9 cellular contexts compared by ENCODE assay signal in genomic region chr3:81743096-81744025, GRCh38. TPM values are rescaled to one million over a fixed set of nuclear protein-coding genes. Genes with fewer than 3 reads are reported as not detected.
DNase-seq lines count a peak whose midpoint lies in the region; ATAC-seq, FAIRE-seq and TF ChIP-seq lines count a peak whose summit lies in the region.
"Had no signal": no experiment of that assay in that cellular context is flagged by ENCODE, and none has a peak within 500 bp of the region (broad histone marks: within the 10 kb centered on the region; RNA-seq: fewer than 3 reads in every experiment).

No MANE protein-coding gene starts in this region.

- H3K9me1 ChIP-seq in K562 (ENCODE audit: control insufficient read depth, insufficient read depth, low read length), result no peaks in the 10 kb centered on the region

- H3K9me3 ChIP-seq in HUES64 (ENCODE audit: insufficient read depth, low read depth, low read length) (no peaks in the 10 kb centered on the region), K562 (replicated peaks; ENCODE audit: control insufficient read depth, insufficient read depth, low read depth, low read length) (no peaks in the 10 kb centered on the region), kidney (ENCODE audit: control insufficient read depth in 1 of 2, low read length in 2 of 2) (no peaks in the 10 kb centered on the region), tibial nerve (no peaks in the 10 kb centered on the region)

- H3K36me3 ChIP-seq in HUES64 (ENCODE audit: insufficient read depth, low read length), result no peaks in the 10 kb centered on the region
- H3K36me3 ChIP-seq in K562 (ENCODE audit: control insufficient read depth, insufficient read depth, low read length), result no peaks in the 10 kb centered on the region
- no peaks in the 10 kb centered on the region for H3K36me3 ChIP-seq in kidney (ENCODE audit: control insufficient read depth in 1 of 2, insufficient read depth in 2 of 2, low read length in 2 of 2)
- no peaks in the 10 kb centered on the region for H3K36me3 ChIP-seq in tibial nerve

- peaks cover 0 to 7% (median 1%) of the 10 kb centered on the region in 4 donors for H3K4me1 Mint-ChIP-seq in naive thymus-derived CD8-positive, alpha-beta T cell

- no peak overlapping the region for H3K4me3 ChIP-seq in HUES64 (ENCODE audit: low read length)
- H3K4me3 ChIP-seq in K562, result no peak overlapping the region
- H3K4me3 ChIP-seq in kidney (ENCODE audit: low read length in 2 of 2), result no peak overlapping the region
- no peak overlapping the region for H3K4me3 ChIP-seq in tibial nerve

- CTCF ChIA-PET in K562 (lab: Yijun Ruan, JAX; ENCODE audit: low intra/inter-chr PET ratio), result interaction anchor here (0.6 kb wide), 1 partner anchor 29 kb away, joined by 3 read pairs; no protein-coding TSS in a partner anchor

- H3K36me3 Mint-ChIP-seq in naive thymus-derived CD8-positive, alpha-beta T cell, result peaks cover 6 to 10% (median 7%) of the 10 kb centered on the region in 3 donors

- TF ChIP-seq POLR2A in K562 (conservative IDR thresholded peaks at IDR 0.05) (no peak), tibial nerve (IDR thresholded peaks at IDR 0.05) (no peak)

- peak; percentile 22 to 80 (median 46) for DNase-seq in K562 (ENCODE audit: extremely low read depth in 1 of 4, low spot score in 3 of 4)
- no peak for DNase-seq in kidney
- DNase-seq in tibial nerve (ENCODE audit: low spot score in 2 of 2), result peak in 1 of 2 donors; percentile 52
- no peak for DNase-seq in activated CD4-positive, alpha-beta T cell treated with anti-CD3 and anti-CD28 coated beads, Interleukin-2, amount 50 U/mL, for 4 hours
- DNase-seq in activated CD4-positive, CD25-positive, alpha-beta regulatory T cell treated with anti-CD3 and anti-CD28 coated beads, Interleukin-2, amount 50 U/mL, for 72 hours, result no peak
- DNase-seq in naive thymus-derived CD8-positive, alpha-beta T cell, result no peak

- 0 out of 3 replicates have a peak, but pooled peaks cover 10% of the 10 kb centered on the region for H3K79me2 ChIP-seq in K562 (ENCODE audit: control insufficient read depth, insufficient read depth, low read length)

- no peak for TF ChIP-seq CTCF in K562 (IDR thresholded peaks at IDR 0.05 in 2 of 3, conservative IDR thresholded peaks at IDR 0.05 in 1 of 3; ENCODE audit: insufficient read depth in 2 of 3, low read depth in 1 of 3, low read length in 3 of 3)
- TF ChIP-seq CTCF in kidney (IDR thresholded peaks at IDR 0.05; ENCODE audit: borderline replicate concordance, extremely low read depth, insufficient read depth), result no peak
- TF ChIP-seq CTCF in tibial nerve (IDR thresholded peaks at IDR 0.05), result no peak

- FAIRE-seq in K562 (lab: Jason Lieb, UNC) (peak; percentile 80), kidney (lab: Jason Lieb, UNC) (peak; percentile 91)

- peaks cover 0 to 4% (median 0%) of the 10 kb centered on the region in 9 donors for H3K9me3 Mint-ChIP-seq in naive thymus-derived CD8-positive, alpha-beta T cell
- H3K9me3 Mint-ChIP-seq: activated CD4-positive, alpha-beta T cell treated with anti-CD3 and anti-CD28 coated beads, Interleukin-2, amount 10 ng/mL, durations not matched to agents 24 days and 14 days had no signal

- H3K27me3 ChIP-seq in HUES64 (ENCODE audit: insufficient read depth, low read length) (no peaks in the 10 kb centered on the region), K562 (ENCODE audit: control insufficient read depth in 2 of 2, insufficient read depth in 2 of 2, low read length in 2 of 2) (no peaks in the 10 kb centered on the region), tibial nerve (no peaks in the 10 kb centered on the region)

- no peak for TF ChIP-seq RAD21 in K562 (CRISPR knock-in tag; conservative IDR thresholded peaks at IDR 0.05 in 1 of 2, IDR thresholded peaks at IDR 0.05 in 1 of 2)

- H3K27ac ChIP-seq in HUES64 (ENCODE audit: low read depth, low read length) (no peak overlapping the region; the same call in 1 of the 2 replicates), K562 (ENCODE audit: extremely low read depth, low read depth, low read length) (peak overlapping the region; percentile 77), kidney (ENCODE audit: low read depth in 2 of 2, low read length in 2 of 2) (peak overlapping the region; percentile 54 to 82), tibial nerve (peak overlapping the region in 3 of 4 donors; percentile 25 to 75 (median 73))

- 85% methylated on average over 5 of the region's 5 CpGs for WGBS in HUES64
- WGBS in K562 (ENCODE audit: insufficient coverage, low coverage, missing lambda C conversion rate), result 13% methylated on average over 5 of the region's 5 CpGs
- WGBS in tibial nerve, 2 donors, result 49 to 51% methylated on average over 5 of the region's 5 CpGs

- H3K4me1 ChIP-seq in HUES64 (ENCODE audit: insufficient read depth, low read length) (peaks cover 19% of the 10 kb centered on the region), K562 (replicated peaks in 1 of 2; ENCODE audit: control insufficient read depth in 2 of 2, insufficient read depth in 2 of 2, low read length in 2 of 2) (peaks cover 0 to 22% of the 10 kb centered on the region in 2 experiments; a peak in 4 of 5 replicates), kidney (ENCODE audit: control insufficient read depth in 1 of 2, insufficient read depth in 1 of 2, low read depth in 1 of 2, low read length in 2 of 2) (peaks cover 6 to 7% of the 10 kb centered on the region in 2 donors), tibial nerve (peaks cover 0 to 46% (median 18%) of the 10 kb centered on the region in 4 donors)

- BruUV-seq in K562 (replicated peaks; lab: Mats Ljungman, UMichigan), result no TSS peak

- H3K9ac ChIP-seq in HUES64 (ENCODE audit: low read depth, low read length) (peak overlapping the region; percentile 3; the same call in 1 of the 2 replicates), K562 (ENCODE audit: insufficient read depth in 1 of 2, low read depth in 2 of 2, low read length in 2 of 2) (0 out of 4 replicates have a peak overlapping the region, but pooled peaks of 1 of the 2 experiments have one; percentile 22), kidney (ENCODE audit: low read length in 2 of 2) (no peak overlapping the region)

- peak; percentile 77 for TF ChIP-seq EP300 in K562 (IDR thresholded peaks at IDR 0.05; ENCODE audit: low read length)
- peak in 1 of 2 donors; percentile 30 for TF ChIP-seq EP300 in tibial nerve (IDR thresholded peaks at IDR 0.05)

- POLR2A ChIA-PET in K562 (lab: Yijun Ruan, JAX), result interaction anchor here (0.7 to 2.1 kb wide), 2 partner anchors 17 to 18 kb away, joined by 3 to 5 read pairs; no protein-coding TSS in a partner anchor
- POLR2A ChIA-PET in naive thymus-derived CD8-positive, alpha-beta T cell (lab: Charles Lee), result no interaction called here

- peak; percentile 94 for ATAC-seq in K562
- ATAC-seq in HG02970 (IDR thresholded peaks at IDR 0.05; ENCODE audit: low FRiP score, unreplicated experiment), result no peak
- no peak for ATAC-seq in naive thymus-derived CD8-positive, alpha-beta T cell

- no peaks in the 10 kb centered on the region for H4K20me1 ChIP-seq in K562 (replicated peaks; ENCODE audit: control insufficient read depth, insufficient read depth, low read length)

- H3K27me3 Mint-ChIP-seq in naive thymus-derived CD8-positive, alpha-beta T cell, result no peaks in the 10 kb centered on the region
- H3K27me3 Mint-ChIP-seq: activated CD4-positive, alpha-beta T cell treated with anti-CD3 and anti-CD28 coated beads, Interleukin-2, amount 10 ng/mL, durations not matched to agents 24 days and 14 days had no signal

- no peak overlapping the region for H2AFZ ChIP-seq in K562 (ENCODE audit: low read depth, low read length)

- peak overlapping the region; percentile 35 for H3K4me2 ChIP-seq in K562 (ENCODE audit: insufficient read depth, low read length)

- in situ Hi-C loops in K562 (cut with MboI), result no loop called here

- intact Hi-C loops in K562 (cut with micrococcal nuclease), result no loop called here
- intact Hi-C loops in kidney (cut with DNase I), result no loop called here

- no peak overlapping the region for H3K27ac Mint-ChIP-seq in naive thymus-derived CD8-positive, alpha-beta T cell
- H3K27ac Mint-ChIP-seq: activated CD4-positive, alpha-beta T cell treated with anti-CD3 and anti-CD28 coated beads, Interleukin-2, amount 10 ng/mL, durations not matched to agents 24 days and 14 days had no signal

- H3K4me3 Mint-ChIP-seq in naive thymus-derived CD8-positive, alpha-beta T cell, result no peak overlapping the region
- H3K4me3 Mint-ChIP-seq: activated CD4-positive, alpha-beta T cell treated with anti-CD3 and anti-CD28 coated beads, Interleukin-2, amount 10 ng/mL, durations not matched to agents 24 days and 14 days had no signal

TF ChIP-seq in K562, 482 proteins besides CTCF, POLR2A, EP300 and RAD21 (continues in another document):
- no peak for TF ChIP-seq KLF10 (CRISPR knock-in tag; IDR thresholded peaks at IDR 0.05)

RNA-seq across cellular contexts. Expression of gene GBE1, which starts 18.1 kb away (rescaled TPM):
- polyA plus RNA-seq in HUES64 (2013, experiment 1 of 2), result 11.6 TPM
- polyA plus RNA-seq in HUES64 (2013, experiment 2 of 2), result 11.2 TPM
- total RNA-seq in K562 (2011; cell fraction: chromatin; rRNA removed; ENCODE audit: low replicate concordance), result 23.8 and 50.0 TPM in 2 replicates
- total RNA-seq in K562 (2011; cell fraction: nucleolus; rRNA removed), result 12.1 and 12.3 TPM in 2 replicates
- 17.7 and 23.6 TPM in 2 replicates for total RNA-seq in K562 (2011; cell fraction: nucleoplasm; rRNA removed)
- total RNA-seq in K562 (2014; rRNA removed) (8.1 and 9.4 TPM in 2 replicates), K562 (2014; rRNA removed; fragmentation: Illumina TruSeq; extraction: Trizol) (18.2 and 21.6 TPM in 2 replicates), K562 (2015; rRNA removed; fragmentation: Illumina TruSeq; extraction: Trizol) (20.0 and 23.4 TPM in 2 replicates), K562 (2021) (13.8 TPM in 2 replicates), kidney (36.2 TPM), tibial nerve (10 to 100 TPM; 25.8 to 34.5 (median 31.3) TPM)
- polyA plus RNA-seq in K562 (2011; rRNA removed) (15.6 and 25.6 TPM in 2 replicates), K562 (2014; fragmentation: Illumina TruSeq; extraction: Trizol) (12.2 and 13.1 TPM in 2 replicates), K562 (2014; fragmentation: Nextera tagmentation; extraction: Ambion mirVana) (1 to 10 TPM; 7.9 to 9.2 TPM), K562 (2014; rRNA removed) (9.5 and 9.9 TPM in 2 replicates), kidney (ENCODE audit: insufficient read depth, low read depth, low replicate concordance) (29.3 TPM)
- polyA plus RNA-seq in K562 (2011; cell fraction: cytosol; rRNA removed), result 5.0 and 10.7 TPM in 2 replicates
- 6.8 and 8.0 TPM in 2 replicates for polyA plus RNA-seq in K562 (2011; cell fraction: nucleus; rRNA removed)
- polyA plus RNA-seq in K562 (2012), result 12.7 and 21.1 TPM in 2 replicates
- 45.0 and 45.3 TPM in 2 replicates for polyA minus RNA-seq in K562 (2011; rRNA and poly(A)+ RNA removed)
- 10.6 and 12.1 TPM in 2 replicates for polyA minus RNA-seq in K562 (2011; cell fraction: cytosol; rRNA and poly(A)+ RNA removed)
- polyA minus RNA-seq in K562 (2011; cell fraction: nucleus; rRNA and poly(A)+ RNA removed), result 36.9 and 43.8 TPM in 2 replicates
- total RNA-seq in naive thymus-derived CD8-positive, alpha-beta T cell, result 1 to 10 TPM; 8.9 to 9.0 TPM
- 10 to 100 TPM in 1 of 3 donors, 1 to 10 TPM in 2; 9.8 to 10.4 (median 10.0) TPM for polyA plus RNA-seq in naive thymus-derived CD8-positive, alpha-beta T cell

Comparison
In these comparisons a context has a peak if more than half of its experiments do, and no peak if none do; other contexts are left out.
1. DNase-seq: peak in K562 (4 of 4); none in kidney (single experiment), activated CD4-positive, alpha-beta T cell treated with anti-CD3 and anti-CD28 coated beads, Interleukin-2, amount 50 U/mL, for 4 hours (0 of 2), activated CD4-positive, CD25-positive, alpha-beta regulatory T cell treated with anti-CD3 and anti-CD28 coated beads, Interleukin-2, amount 50 U/mL, for 72 hours (single experiment) and naive thymus-derived CD8-positive, alpha-beta T cell (0 of 10).